In the genomic region with DNA sequence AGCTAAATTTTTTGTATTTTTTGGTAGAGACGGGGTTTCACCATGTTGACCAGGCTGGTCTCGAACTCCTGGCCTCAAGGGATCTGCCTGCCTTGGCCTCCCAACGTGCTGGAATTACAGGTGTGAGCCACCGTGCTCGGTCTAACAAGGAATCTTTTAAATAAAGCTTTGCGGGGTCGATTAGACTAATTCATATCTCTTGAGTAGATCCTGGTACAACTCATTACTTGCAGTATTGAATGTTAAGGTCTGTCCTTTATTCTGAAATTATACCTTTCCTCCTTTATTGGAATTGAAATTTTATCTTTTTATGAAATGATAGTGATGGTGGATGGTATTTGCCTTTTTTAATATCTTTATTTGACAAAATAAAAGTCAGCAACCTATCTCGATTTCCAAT, we compare ENCODE assay signal across 16 cellular contexts. TPM values are rescaled to one million over a fixed set of nuclear protein-coding genes. Genes with fewer than 3 reads are reported as not detected.
A peak's percentile ranks its signal among the peaks of the same experiment; 100 is the strongest.
DNase-seq lines count a peak whose midpoint lies in the region; ATAC-seq and TF ChIP-seq lines count a peak whose summit lies in the region.
"Had no signal": no experiment of that assay in that cellular context is flagged by ENCODE, and none has a peak within 500 bp of the region (broad histone marks: within the 10 kb centered on the region; RNA-seq: fewer than 3 reads in every experiment).

No MANE protein-coding gene starts in this region.

- ATAC-seq in GM18868 (IDR thresholded peaks at IDR 0.05; ENCODE audit: unreplicated experiment): no peak

- no peaks in the 10 kb centered on the region for H3K27me3 Mint-ChIP-seq in activated T-cell treated with anti-CD3 and anti-CD28 coated beads, Interleukin-2, amount 50 U/mL, for 24 hours
- H3K27me3 Mint-ChIP-seq: CD8-positive, alpha-beta memory T cell had no signal

- H3K4me3 Mint-ChIP-seq in activated T-cell treated with anti-CD3 and anti-CD28 coated beads, Interleukin-2, amount 50 U/mL, for 24 hours: no peak overlapping the region
- H3K4me3 Mint-ChIP-seq: CD8-positive, alpha-beta memory T cell; HFFc6 had no signal

- H3K4me3 ChIP-seq in epithelial cell of esophagus (ENCODE audit: low read length) (no peak overlapping the region), trophoblast cell (ENCODE audit: low read depth, low read length) (no peak overlapping the region)
- H3K4me3 ChIP-seq: BLaER1 had no signal

- H4K8ac ChIP-seq in trophoblast cell (ENCODE audit: low read depth, low read length): no peak overlapping the region

- H3K23ac ChIP-seq in trophoblast cell (ENCODE audit: low read length): no peak overlapping the region

- peak overlapping the region; percentile 47 for H2BK12ac ChIP-seq in trophoblast cell (ENCODE audit: low read length)

- no peak overlapping the region for H2BK5ac ChIP-seq in trophoblast cell (ENCODE audit: low read depth, low read length, poor library complexity)

- DNase-seq in activated T-cell treated with anti-CD3 and anti-CD28 coated beads, Interleukin-2, amount 50 U/mL, for 24 hours: no peak
- DNase-seq in activated T-cell treated with anti-CD3 and anti-CD28 coated beads for 4 hours (no peak), epithelial cell of esophagus (ENCODE audit: low read depth) (peak; percentile 71), trophoblast cell (no peak), NCI-H2081 treated with DMSO at 0.1 percent for 48 hours (lab: John Stamatoyannopoulos, UW) (no peak), islet precursor cell (no peak)
- DNase-seq: Caco-2; CD8-positive, alpha-beta memory T cell; DND-41; GDM1; HCEC 1CT; HFFc6 had no signal

- H3K4me1 Mint-ChIP-seq in activated T-cell treated with anti-CD3 and anti-CD28 coated beads, Interleukin-2, amount 50 U/mL, for 24 hours (ENCODE audit: low read depth): peaks cover 6% of the 10 kb centered on the region

- no peak overlapping the region for H2AFZ ChIP-seq in trophoblast cell (ENCODE audit: insufficient read depth, low read length, poor library complexity)

- no peaks in the 10 kb centered on the region for H3K36me3 ChIP-seq in trophoblast cell (ENCODE audit: control insufficient read depth in 1 of 2, insufficient read depth in 2 of 2, low read length in 2 of 2)
- H3K36me3 ChIP-seq: BLaER1 had no signal

- no peak overlapping the region for H3K4ac ChIP-seq in trophoblast cell (ENCODE audit: low read depth, low read length)

- no peaks in the 10 kb centered on the region for H3K36me3 Mint-ChIP-seq in activated T-cell treated with anti-CD3 and anti-CD28 coated beads, Interleukin-2, amount 50 U/mL, for 24 hours (ENCODE audit: low read depth)
- H3K36me3 Mint-ChIP-seq: CD8-positive, alpha-beta memory T cell had no signal

- H3K4me2 ChIP-seq in trophoblast cell (ENCODE audit: low read length): no peak overlapping the region
- H3K4me2 ChIP-seq: BLaER1 had no signal

- peaks cover 22% of the 10 kb centered on the region for H3K79me1 ChIP-seq in trophoblast cell (ENCODE audit: low read length)

- H3K4me1 ChIP-seq in trophoblast cell (ENCODE audit: control insufficient read depth in 1 of 2, insufficient read depth in 2 of 2, low read length in 2 of 2): peaks cover 20 to 27% of the 10 kb centered on the region in 2 experiments

- WGBS in trophoblast cell (ENCODE audit: extremely low coverage, insufficient coverage, insufficient read length): no CpG with 5 or more reads among the region's 8 CpGs

- H4K12ac ChIP-seq in trophoblast cell (ENCODE audit: low read depth, low read length): no peak overlapping the region

- no peak for TF ChIP-seq CTCF in epithelial cell of esophagus (IDR thresholded peaks at IDR 0.05; ENCODE audit: insufficient read depth, low read depth, low read length, missing control alignments)

- no peaks in the 10 kb centered on the region for H3K27me3 ChIP-seq in trophoblast cell (ENCODE audit: insufficient read depth, low read length)
- H3K27me3 ChIP-seq: BLaER1 had no signal

- H3K9ac ChIP-seq in trophoblast cell (ENCODE audit: low read length): no peak overlapping the region
- H3K9ac ChIP-seq: BLaER1 had no signal

- H3K27ac ChIP-seq in trophoblast cell (ENCODE audit: low read depth, low read length): no peak overlapping the region
- H3K27ac ChIP-seq: 22Rv1, BLaER1, HL-60 had no signal

- no peak overlapping the region for H2AK5ac ChIP-seq in trophoblast cell (ENCODE audit: low read length)

- H3K14ac ChIP-seq in trophoblast cell (ENCODE audit: low read length): no peak overlapping the region

- H3K18ac ChIP-seq in trophoblast cell (ENCODE audit: low read length): no peak overlapping the region

- no peaks in the 10 kb centered on the region for H3K9me3 Mint-ChIP-seq in activated T-cell treated with anti-CD3 and anti-CD28 coated beads, Interleukin-2, amount 50 U/mL, for 24 hours
- H3K9me3 Mint-ChIP-seq: CD8-positive, alpha-beta memory T cell; HFFc6 had no signal

- no peak overlapping the region for H2BK120ac ChIP-seq in trophoblast cell (ENCODE audit: insufficient read depth, low read length, poor library complexity)

- peaks cover 5% of the 10 kb centered on the region for H3K79me2 ChIP-seq in trophoblast cell (ENCODE audit: control insufficient read depth, insufficient read depth, low read length, poor library complexity)

- peak overlapping the region; percentile 40 for H3K27ac Mint-ChIP-seq in activated T-cell treated with anti-CD3 and anti-CD28 coated beads, Interleukin-2, amount 50 U/mL, for 24 hours

- no peaks in the 10 kb centered on the region for H3K9me3 ChIP-seq in trophoblast cell (ENCODE audit: insufficient read depth, low read depth, low read length)
- H3K9me3 ChIP-seq: BLaER1, Caco-2 had no signal

- no peak overlapping the region for H4K91ac ChIP-seq in trophoblast cell (ENCODE audit: low read depth, low read length)

RNA-seq across cellular contexts. Expression of a gene that starts 4.9 kb away (rescaled TPM):
- 6.5 and 6.7 TPM in 2 replicates for polyA plus RNA-seq in trophoblast cell (2013)

RNA-seq across cellular contexts. Expression of a gene that starts 11.7 kb away (rescaled TPM):
- polyA plus RNA-seq in trophoblast cell (2013): 29.8 and 31.8 TPM in 2 replicates
- polyA plus RNA-seq: CD8-positive, alpha-beta memory T cell had no signal

RNA-seq across cellular contexts. Expression of a gene that starts 15.2 kb away (rescaled TPM):
- polyA plus RNA-seq in trophoblast cell (2013): 154 and 165 TPM in 2 replicates

RNA-seq across cellular contexts. Expression of a gene that starts 20.0 kb away (rescaled TPM):
- polyA plus RNA-seq in trophoblast cell (2013): 0.37 and 0.40 TPM in 2 replicates

RNA-seq across cellular contexts. Expression of a gene that starts 25.0 kb away (rescaled TPM):
- 120 and 129 TPM in 2 replicates for polyA plus RNA-seq in trophoblast cell (2013)
